ENCODE assay signal across 8 cellular contexts in the genomic region with DNA sequence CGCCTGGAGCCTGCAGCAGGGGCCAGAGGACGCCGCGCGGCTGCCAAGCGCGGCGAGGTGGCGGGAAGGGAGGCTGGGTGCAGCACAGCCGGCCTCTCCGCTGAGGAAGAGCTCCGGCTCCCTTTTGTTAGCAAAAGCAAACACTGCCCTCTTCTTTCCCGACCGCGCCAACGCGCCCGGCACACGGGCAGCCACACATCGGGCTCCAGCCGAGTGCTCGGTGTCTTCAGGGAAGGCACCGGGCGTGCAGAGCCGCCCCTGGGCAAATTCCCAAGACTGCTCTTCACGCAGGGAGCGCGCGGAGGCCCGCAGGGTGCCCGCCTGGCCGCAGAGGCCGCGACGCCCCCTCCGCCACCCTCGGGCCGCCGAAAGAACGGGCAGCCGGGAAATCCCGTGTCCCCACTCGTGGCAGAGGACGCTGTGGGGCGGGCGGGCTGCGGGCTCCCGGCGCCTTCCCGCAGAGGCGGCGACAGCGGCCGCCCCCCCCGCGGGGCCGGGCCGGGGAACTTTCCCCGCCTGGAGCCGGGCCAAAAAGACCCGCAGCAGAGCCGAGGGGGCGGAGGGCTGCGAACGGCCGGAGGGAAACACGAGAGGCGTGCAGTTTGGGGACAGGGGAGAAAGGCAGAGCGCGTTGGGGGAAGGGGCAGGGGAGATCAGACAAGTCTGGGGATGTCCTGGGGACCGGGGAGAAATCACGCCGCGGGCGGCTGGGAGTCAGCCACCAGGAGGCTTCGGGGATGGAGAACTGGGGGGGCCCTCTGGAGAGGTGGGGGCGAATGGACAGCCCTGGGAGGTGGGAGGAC. TPM values are rescaled to one million over a fixed set of nuclear protein-coding genes. Genes with fewer than 3 reads are reported as not detected.
A peak's percentile ranks its signal among the peaks of the same experiment; 100 is the strongest.
DNase-seq lines count a peak whose midpoint lies in the region; ATAC-seq, FAIRE-seq and TF ChIP-seq lines count a peak whose summit lies in the region.

No MANE protein-coding gene starts in this region.

- TF ChIP-seq CTCF in RWPE1 (conservative IDR thresholded peaks at IDR 0.05; ENCODE audit: low read depth): peak; percentile 31; the same call in 1 of the 2 replicates
- peak in 2 of 3 experiments; percentile 57 to 66 for TF ChIP-seq CTCF in keratinocyte (optimal IDR thresholded peaks at IDR 0.05 in 1 of 3, IDR thresholded peaks at IDR 0.05 in 1 of 3, conservative IDR thresholded peaks at IDR 0.05 in 1 of 3; ENCODE audit: extremely low read depth in 1 of 3, insufficient read depth in 2 of 3, low read length in 3 of 3)

- no peaks in the 10 kb centered on the region for H3K9me1 ChIP-seq in keratinocyte (ENCODE audit: control insufficient read depth, extremely low read depth, insufficient read depth, low read length)

- H3K4me3 ChIP-seq in Jurkat, Clone E6-1 (ENCODE audit: low read length): peak overlapping the region; percentile 53
- H3K4me3 ChIP-seq in keratinocyte (ENCODE audit: control insufficient read depth in 2 of 3, extremely low read depth in 1 of 3, insufficient read depth in 2 of 3, low read depth in 1 of 3, low read length in 3 of 3) (peak overlapping the region; percentile 45 to 78 (median 76)), skeletal muscle satellite cell (ENCODE audit: low read length) (peak overlapping the region; percentile 51)

- peak overlapping the region; percentile 50 for H3K9ac ChIP-seq in keratinocyte (ENCODE audit: control insufficient read depth, extremely low read depth, insufficient read depth, low read length)
- no peak overlapping the region for H3K9ac ChIP-seq in skeletal muscle satellite cell (ENCODE audit: low read depth, low read length)

- no peaks in the 10 kb centered on the region for H4K20me1 ChIP-seq in keratinocyte (ENCODE audit: control insufficient read depth, extremely low read depth, insufficient read depth, low read length)

- peak overlapping the region; percentile 90 for H3K4me2 ChIP-seq in keratinocyte (ENCODE audit: control insufficient read depth, extremely low read depth, insufficient read depth, low read depth, low read length)
- H3K4me2 ChIP-seq in skeletal muscle satellite cell (ENCODE audit: low read length): peak overlapping the region; percentile 89

- dilution Hi-C loops in keratinocyte (cut with MboI; ENCODE audit: extremely low pct_ligation_motif_present, low sequenced_read_pairs): no loop called here

- H3K9me3 ChIP-seq in keratinocyte (ENCODE audit: control insufficient read depth, low read depth, low read length) (no peaks in the 10 kb centered on the region), skeletal muscle satellite cell (replicated peaks; ENCODE audit: low read length) (no peaks in the 10 kb centered on the region)

- peak overlapping the region; percentile 86 for H2AFZ ChIP-seq in keratinocyte (ENCODE audit: control insufficient read depth, low read length)

- H3K4me1 ChIP-seq in keratinocyte (ENCODE audit: control insufficient read depth, extremely low read depth, insufficient read depth, low read length): peaks cover 22% of the 10 kb centered on the region
- peaks cover 20% of the 10 kb centered on the region for H3K4me1 ChIP-seq in skeletal muscle satellite cell (ENCODE audit: control insufficient read depth, insufficient read depth, low read length)

- POLR2A ChIA-PET in RWPE1 (lab: Yijun Ruan, JAX; ENCODE audit: low non-redundant PET): interaction anchor here (0.6 kb wide), 1 partner anchor 167 kb away, joined by 3 read pairs; no protein-coding TSS in a partner anchor

- no peaks in the 10 kb centered on the region for H3K79me2 ChIP-seq in keratinocyte (ENCODE audit: control insufficient read depth, insufficient read depth, low read length)

- H3K27ac ChIP-seq in RWPE1 (peak overlapping the region; percentile 68; the same call in 1 of the 2 replicates), caudate nucleus (ENCODE audit: low read depth, low read length) (peak overlapping the region; percentile 96), keratinocyte (ENCODE audit: control insufficient read depth, insufficient read depth, low read length) (no peak overlapping the region)

- no peak for FAIRE-seq in keratinocyte (lab: Jason Lieb, UNC)

- peak; percentile 89 for DNase-seq in ELF-1 (ENCODE audit: low read depth, low spot score)
- DNase-seq in Jurkat, Clone E6-1 (ENCODE audit: low read depth, low spot score): no peak
- no peak for DNase-seq in RWPE1 (ENCODE audit: low spot score)
- DNase-seq in caudate nucleus (lab: John Stamatoyannopoulos, UW): peak in 60 of 61 donors; percentile 21 to 90 (median 76)
- DNase-seq in keratinocyte (ENCODE audit: low read depth, low spot score): no peak
- no peak for DNase-seq in HPDE6-E6E7 (ENCODE audit: extremely low spot score)

- CTCF ChIA-PET in RWPE1 (lab: Yijun Ruan, JAX): interaction anchor here (0.6 kb wide), 1 partner anchor 286 kb away, joined by 4 read pairs; no protein-coding TSS in a partner anchor

- ATAC-seq in GM19452 (IDR thresholded peaks at IDR 0.05; ENCODE audit: unreplicated experiment): no peak

- H3K27me3 ChIP-seq in keratinocyte (ENCODE audit: control insufficient read depth, extremely low read depth, insufficient read depth, low read length) (peaks cover 12% of the 10 kb centered on the region), skeletal muscle satellite cell (ENCODE audit: control insufficient read depth, insufficient read depth, low read length) (peaks cover 55% of the 10 kb centered on the region)

- H3K36me3 ChIP-seq in keratinocyte (ENCODE audit: control insufficient read depth in 2 of 2, extremely low read depth in 1 of 2, insufficient read depth in 2 of 2, low read length in 2 of 2): no peaks in the 10 kb centered on the region
- no peaks in the 10 kb centered on the region for H3K36me3 ChIP-seq in skeletal muscle satellite cell (ENCODE audit: insufficient read depth, low read length)

RNA-seq across cellular contexts. Expression of a gene that starts 0.9 kb away (rescaled TPM):
- 6.1 TPM for polyA plus RNA-seq in Jurkat, Clone E6-1 (2012; ENCODE audit: insufficient read depth, insufficient read length)
- polyA plus RNA-seq in keratinocyte: 6.9 to 9.5 TPM (median 8.3 TPM) in 3 replicates
- 7.0 TPM for polyA plus RNA-seq in keratinocyte (2011; ENCODE audit: low read depth)
- 3.5 and 7.5 TPM in 2 replicates for polyA plus RNA-seq in keratinocyte (2011; cell fraction: cytosol; rRNA removed)
- 9.4 and 11.9 TPM in 2 replicates for polyA plus RNA-seq in keratinocyte (2011; cell fraction: nucleus; rRNA removed)
- polyA plus RNA-seq in keratinocyte (2012; ENCODE audit: low replicate concordance): 7.0 and 7.4 TPM in 2 replicates
- 7.8 to 26.4 TPM (median 8.9 TPM) in 3 replicates for polyA minus RNA-seq in keratinocyte
- polyA minus RNA-seq in keratinocyte (2011; cell fraction: cytosol; rRNA and poly(A)+ RNA removed): 4.6 TPM
- 14.8 and 21.3 TPM in 2 replicates for polyA minus RNA-seq in keratinocyte (2011; cell fraction: nucleus; rRNA and poly(A)+ RNA removed)
- not detected in 2 replicates for total RNA-seq in skeletal muscle satellite cell (2012; rRNA removed)

Comparison
In these comparisons a context has a peak if more than half of its experiments do, and no peak if none do; other contexts are left out.
1. DNase-seq: peak in ELF-1 (single experiment) and caudate nucleus (60 of 61); none in Jurkat, Clone E6-1 (single experiment), RWPE1 (single experiment), keratinocyte (single experiment) and HPDE6-E6E7 (single experiment).
2. Peak in every context shown above with its lines, with median percentiles within 50 percentile points of each other: H3K4me3 ChIP-seq.